1 cellular context compared by ENCODE assay signal in the genomic region with DNA sequence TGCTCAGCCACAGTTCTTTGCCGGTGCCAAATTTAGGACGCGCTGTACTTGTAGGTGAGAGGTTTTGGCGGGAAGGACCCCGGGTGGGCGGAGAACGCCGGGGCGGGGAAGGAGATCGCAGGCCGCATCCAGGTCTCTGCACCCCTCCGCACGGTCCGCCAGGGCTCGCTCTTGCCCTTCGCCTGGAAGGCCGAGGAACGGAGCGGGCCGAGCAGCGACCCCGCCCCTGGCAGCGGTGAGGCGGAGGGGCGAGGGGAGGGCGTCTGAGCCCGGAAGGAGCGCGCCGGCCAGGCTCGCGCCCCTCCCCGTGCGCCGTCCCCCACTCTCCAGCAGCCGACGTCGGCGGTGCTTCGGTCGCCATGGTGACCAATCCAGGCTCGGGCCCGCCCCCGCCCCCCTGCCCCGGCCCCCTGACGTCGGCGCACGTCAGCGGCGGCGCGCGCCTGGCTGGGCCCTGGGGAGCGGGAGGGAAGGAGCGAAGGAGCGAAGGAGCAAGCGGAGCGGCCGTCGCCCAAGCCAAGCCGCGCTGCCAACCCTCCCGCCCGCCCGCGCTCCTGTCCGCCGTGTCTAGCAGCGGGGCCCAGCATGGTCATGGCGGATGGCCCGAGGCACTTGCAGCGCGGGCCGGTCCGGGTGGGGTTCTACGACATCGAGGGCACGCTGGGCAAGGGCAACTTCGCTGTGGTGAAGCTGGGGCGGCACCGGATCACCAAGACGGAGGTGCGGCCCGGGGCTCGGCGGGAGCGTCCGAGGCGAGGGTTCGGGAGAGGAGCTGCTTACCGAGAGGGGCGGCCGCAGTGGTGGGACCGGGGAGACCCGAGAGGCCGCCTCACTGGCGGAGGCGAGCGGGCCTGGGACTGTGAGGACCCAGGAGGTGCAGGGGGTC.
TF ChIP-seq lines count a peak whose summit lies in the region.

A gene (plus strand): TSS at position 471 of the 886 bp plus-strand sequence. CDS start 115 bp downstream, at position 586.

TF ChIP-seq in HEK293, 187 proteins besides CTCF, POLR2A, EP300 and RAD21 (continued from another document):
- TF ChIP-seq, protein P1, sequence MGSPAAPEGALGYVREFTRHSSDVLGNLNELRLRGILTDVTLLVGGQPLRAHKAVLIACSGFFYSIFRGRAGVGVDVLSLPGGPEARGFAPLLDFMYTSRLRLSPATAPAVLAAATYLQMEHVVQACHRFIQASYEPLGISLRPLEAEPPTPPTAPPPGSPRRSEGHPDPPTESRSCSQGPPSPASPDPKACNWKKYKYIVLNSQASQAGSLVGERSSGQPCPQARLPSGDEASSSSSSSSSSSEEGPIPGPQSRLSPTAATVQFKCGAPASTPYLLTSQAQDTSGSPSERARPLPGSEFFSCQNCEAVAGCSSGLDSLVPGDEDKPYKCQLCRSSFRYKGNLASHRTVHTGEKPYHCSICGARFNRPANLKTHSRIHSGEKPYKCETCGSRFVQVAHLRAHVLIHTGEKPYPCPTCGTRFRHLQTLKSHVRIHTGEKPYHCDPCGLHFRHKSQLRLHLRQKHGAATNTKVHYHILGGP (tag by site-specific recombination; IDR thresholded peaks at IDR 0.05): no peak
- TF ChIP-seq ZNF433 (tag by site-specific recombination; IDR thresholded peaks at IDR 0.05; ENCODE audit: low read depth): no peak
- TF ChIP-seq, protein P2, sequence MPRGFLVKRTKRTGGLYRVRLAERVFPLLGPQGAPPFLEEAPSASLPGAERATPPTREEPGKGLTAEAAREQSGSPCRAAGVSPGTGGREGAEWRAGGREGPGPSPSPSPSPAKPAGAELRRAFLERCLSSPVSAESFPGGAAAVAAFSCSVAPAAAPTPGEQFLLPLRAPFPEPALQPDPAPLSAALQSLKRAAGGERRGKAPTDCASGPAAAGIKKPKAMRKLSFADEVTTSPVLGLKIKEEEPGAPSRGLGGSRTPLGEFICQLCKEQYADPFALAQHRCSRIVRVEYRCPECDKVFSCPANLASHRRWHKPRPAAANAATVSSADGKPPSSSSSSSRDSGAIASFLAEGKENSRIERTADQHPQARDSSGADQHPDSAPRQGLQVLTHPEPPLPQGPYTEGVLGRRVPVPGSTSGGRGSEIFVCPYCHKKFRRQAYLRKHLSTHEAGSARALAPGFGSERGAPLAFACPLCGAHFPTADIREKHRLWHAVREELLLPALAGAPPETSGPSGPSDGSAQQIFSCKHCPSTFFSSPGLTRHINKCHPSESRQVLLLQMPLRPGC (tag by site-specific recombination; IDR thresholded peaks at IDR 0.05): peak; percentile 24; the same call in 1 of the 2 replicates
- no peak for TF ChIP-seq SETDB1 (IDR thresholded peaks at IDR 0.05; ENCODE audit: insufficient read length, low read length)
- no peak for TF ChIP-seq ZNF366 (tag by site-specific recombination; conservative IDR thresholded peaks at IDR 0.05)
- TF ChIP-seq ZNF140 (tag by site-specific recombination; IDR thresholded peaks at IDR 0.05): no peak
- TF ChIP-seq, protein P3, sequence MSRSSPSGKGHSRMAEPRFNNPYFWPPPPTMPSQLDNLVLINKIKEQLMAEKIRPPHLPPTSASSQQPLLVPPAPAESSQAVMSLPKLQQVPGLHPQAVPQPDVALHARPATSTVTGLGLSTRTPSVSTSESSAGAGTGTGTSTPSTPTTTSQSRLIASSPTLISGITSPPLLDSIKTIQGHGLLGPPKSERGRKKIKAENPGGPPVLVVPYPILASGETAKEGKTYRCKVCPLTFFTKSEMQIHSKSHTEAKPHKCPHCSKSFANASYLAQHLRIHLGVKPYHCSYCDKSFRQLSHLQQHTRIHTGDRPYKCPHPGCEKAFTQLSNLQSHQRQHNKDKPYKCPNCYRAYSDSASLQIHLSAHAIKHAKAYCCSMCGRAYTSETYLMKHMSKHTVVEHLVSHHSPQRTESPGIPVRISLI (tag by site-specific recombination; IDR thresholded peaks at IDR 0.05): no peak
- TF ChIP-seq, protein P4, sequence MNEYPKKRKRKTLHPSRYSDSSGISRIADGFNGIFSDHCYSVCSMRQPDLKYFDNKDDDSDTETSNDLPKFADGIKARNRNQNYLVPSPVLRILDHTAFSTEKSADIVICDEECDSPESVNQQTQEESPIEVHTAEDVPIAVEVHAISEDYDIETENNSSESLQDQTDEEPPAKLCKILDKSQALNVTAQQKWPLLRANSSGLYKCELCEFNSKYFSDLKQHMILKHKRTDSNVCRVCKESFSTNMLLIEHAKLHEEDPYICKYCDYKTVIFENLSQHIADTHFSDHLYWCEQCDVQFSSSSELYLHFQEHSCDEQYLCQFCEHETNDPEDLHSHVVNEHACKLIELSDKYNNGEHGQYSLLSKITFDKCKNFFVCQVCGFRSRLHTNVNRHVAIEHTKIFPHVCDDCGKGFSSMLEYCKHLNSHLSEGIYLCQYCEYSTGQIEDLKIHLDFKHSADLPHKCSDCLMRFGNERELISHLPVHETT (tag by site-specific recombination; IDR thresholded peaks at IDR 0.05): no peak
